In genomic region chr7:151705744-151706567, GRCh38 we compare ENCODE assay signal across 8 cellular contexts.
DNase-seq lines count a peak whose midpoint lies in the region; ATAC-seq and TF ChIP-seq lines count a peak whose summit lies in the region.

No MANE protein-coding gene starts in this region.

- H3K9me3 ChIP-seq in endodermal cell (ENCODE audit: control insufficient read depth, low read length), result no peaks in the 10 kb centered on the region
- no peaks in the 10 kb centered on the region for H3K9me3 ChIP-seq in mucosa of descending colon
- no peaks in the 10 kb centered on the region for H3K9me3 ChIP-seq in CD4-positive, alpha-beta memory T cell (ENCODE audit: control insufficient read depth in 1 of 2, low read length in 2 of 2)

- H3K27ac Mint-ChIP-seq in endodermal cell, result no peak overlapping the region
- peak overlapping the region in 1 of 7 donors; percentile 37 for H3K27ac Mint-ChIP-seq in CD4-positive, alpha-beta memory T cell

- H3K36me3 Mint-ChIP-seq in endodermal cell (ENCODE audit: low read depth), result no peaks in the 10 kb centered on the region
- peaks cover 9 to 13% of the 10 kb centered on the region in 2 donors for H3K36me3 Mint-ChIP-seq in CD4-positive, alpha-beta memory T cell

- no peaks in the 10 kb centered on the region for H3K9me3 Mint-ChIP-seq in endodermal cell
- H3K9me3 Mint-ChIP-seq in CD4-positive, alpha-beta memory T cell, result no peaks in the 10 kb centered on the region

- H3K4me1 Mint-ChIP-seq in endodermal cell, result peaks cover 17% of the 10 kb centered on the region
- peaks cover 0 to 9% (median 5%) of the 10 kb centered on the region in 4 donors for H3K4me1 Mint-ChIP-seq in CD4-positive, alpha-beta memory T cell

- POLR2A ChIA-PET in AG04449 (lab: Yijun Ruan, JAX), result no interaction called here
- POLR2A ChIA-PET in CD4-positive, alpha-beta memory T cell (lab: Charles Lee; ENCODE audit: partially characterized antibody), result interaction anchor here (1.2 kb wide), 1 partner anchor 63 kb away, joined by 3 read pairs; no protein-coding TSS in a partner anchor

- H3K27ac ChIP-seq in endodermal cell (ENCODE audit: low read depth, low read length), result no peak overlapping the region
- no peak overlapping the region for H3K27ac ChIP-seq in CD4-positive, alpha-beta memory T cell (ENCODE audit: low read depth, low read length)

- ATAC-seq in mucosa of descending colon (peak; percentile 54), HG03565 (IDR thresholded peaks at IDR 0.05; ENCODE audit: unreplicated experiment) (no peak), GM18873 (IDR thresholded peaks at IDR 0.05; ENCODE audit: low FRiP score, unreplicated experiment) (no peak)

- H3K4me3 Mint-ChIP-seq in endodermal cell, result peak overlapping the region; percentile 41
- no peak overlapping the region for H3K4me3 Mint-ChIP-seq in CD4-positive, alpha-beta memory T cell

- H3K27me3 ChIP-seq in endodermal cell (ENCODE audit: control insufficient read depth, insufficient read depth, low read length, poor library complexity, severe bottlenecking), result no peaks in the 10 kb centered on the region
- no peaks in the 10 kb centered on the region for H3K27me3 ChIP-seq in CD4-positive, alpha-beta memory T cell (ENCODE audit: insufficient read depth, low read length)

- CTCF ChIA-PET in AG04449 (lab: Yijun Ruan, JAX), result interaction anchor here (0.6 to 4.2 kb wide), 25 partner anchors 8 to 209 kb away, joined by 3 to 19 read pairs (median 5); no protein-coding TSS in a partner anchor
- CTCF ChIA-PET in CD4-positive, alpha-beta memory T cell (lab: Charles Lee; ENCODE audit: partially characterized antibody), result no interaction called here

- peak; percentile 67 for TF ChIP-seq CTCF in AG04449 (IDR thresholded peaks at IDR 0.05; ENCODE audit: insufficient read depth, low read length, missing control alignments)
- TF ChIP-seq CTCF in GM12873 (IDR thresholded peaks at IDR 0.05; ENCODE audit: insufficient read depth, low read depth, low read length, missing control alignments), result peak; percentile 59
- TF ChIP-seq CTCF in endodermal cell (conservative IDR thresholded peaks at IDR 0.05), result peak; percentile 90
- TF ChIP-seq CTCF in mucosa of descending colon (IDR thresholded peaks at IDR 0.05), result no peak

- DNase-seq in AG04449 (ENCODE audit: low read depth, low spot score), result no peak
- DNase-seq in RPMI7951 (ENCODE audit: low read depth), result peak; percentile 33
- peak; percentile 87 for DNase-seq in endodermal cell
- DNase-seq in mucosa of descending colon, result peak in 2 of 3 donors; percentile 35 to 41
- DNase-seq in CD4-positive, alpha-beta memory T cell, result no peak

- intact Hi-C loops in mucosa of descending colon (cut with DNase I, micrococcal nuclease), result no loop called here
- intact Hi-C loops in CD4-positive, alpha-beta memory T cell (cut with micrococcal nuclease), result no loop called here

- H3K4me1 ChIP-seq in endodermal cell (ENCODE audit: control insufficient read depth, insufficient read depth, low read length) (peaks cover 4% of the 10 kb centered on the region), mucosa of descending colon (ENCODE audit: low read depth) (no peaks in the 10 kb centered on the region)
- no peaks in the 10 kb centered on the region for H3K4me1 ChIP-seq in CD4-positive, alpha-beta memory T cell (ENCODE audit: insufficient read depth, low read length)

- H3K4me3 ChIP-seq in AG04449 (ENCODE audit: low read depth, low read length) (no peak overlapping the region), endodermal cell (ENCODE audit: low read length) (peak overlapping the region; percentile 42), mucosa of descending colon (no peak overlapping the region)
- no peak overlapping the region for H3K4me3 ChIP-seq in CD4-positive, alpha-beta memory T cell (ENCODE audit: low read length in 2 of 2)

- 47 to 71% methylated on average over 3 to 10 of the region's 10 CpGs for WGBS in endodermal cell (ENCODE audit: insufficient coverage in 1 of 2, insufficient read length in 1 of 2), 2 experiments

- H3K27me3 Mint-ChIP-seq in endodermal cell (ENCODE audit: insufficient read depth), result peaks cover 2% of the 10 kb centered on the region
- H3K27me3 Mint-ChIP-seq in CD4-positive, alpha-beta memory T cell, result no peaks in the 10 kb centered on the region

- no peak overlapping the region for H3K9ac ChIP-seq in endodermal cell (ENCODE audit: extremely low read depth, low read length, poor library complexity, severe bottlenecking)

- H3K36me3 ChIP-seq in endodermal cell (ENCODE audit: control insufficient read depth, insufficient read depth, low read length) (no peaks in the 10 kb centered on the region), mucosa of descending colon (ENCODE audit: low read depth) (no peaks in the 10 kb centered on the region)
- no peaks in the 10 kb centered on the region for H3K36me3 ChIP-seq in CD4-positive, alpha-beta memory T cell (ENCODE audit: insufficient read depth, low read length)

Comparison
In these comparisons a context has a peak if more than half of its experiments do, and no peak if none do; other contexts are left out.
1. DNase-seq: peak in RPMI7951 (single experiment), endodermal cell (single experiment) and mucosa of descending colon (2 of 3); none in AG04449 (single experiment) and CD4-positive, alpha-beta memory T cell (0 of 5).